ENCODE assay signal across 11 cellular contexts in genomic region chr20:38724603-38725457, GRCh38. TPM values are rescaled to one million over a fixed set of nuclear protein-coding genes. Genes with fewer than 3 reads are reported as not detected.
DNase-seq lines count a peak whose midpoint lies in the region; ATAC-seq and TF ChIP-seq lines count a peak whose summit lies in the region.
"Had no signal": no experiment of that assay in that cellular context is flagged by ENCODE, and none has a peak within 500 bp of the region (broad histone marks: within the 10 kb centered on the region; RNA-seq: fewer than 3 reads in every experiment).

No MANE protein-coding gene starts in this region.

- no peaks in the 10 kb centered on the region for H3K9me3 Mint-ChIP-seq in activated T-cell treated with anti-CD3 and anti-CD28 coated beads, Interleukin-2, amount 50 U/mL, for 4 hours
- H3K9me3 Mint-ChIP-seq in memory B cell, result peaks cover 1% of the 10 kb centered on the region

- peak overlapping the region; percentile 19 for H3K4me3 Mint-ChIP-seq in activated T-cell treated with anti-CD3 and anti-CD28 coated beads, Interleukin-2, amount 50 U/mL, for 4 hours
- peak overlapping the region; percentile 43 for H3K4me3 Mint-ChIP-seq in memory B cell
- H3K4me3 Mint-ChIP-seq: HFFc6 had no signal

- peaks cover 50% of the 10 kb centered on the region for H3K4me1 Mint-ChIP-seq in activated T-cell treated with anti-CD3 and anti-CD28 coated beads, Interleukin-2, amount 50 U/mL, for 4 hours (ENCODE audit: low read depth)
- H3K4me1 Mint-ChIP-seq in memory B cell, result peaks cover 34% of the 10 kb centered on the region

- no peak for ATAC-seq in activated T-cell treated with anti-CD3 and anti-CD28 coated beads, Interleukin-2, amount 50 U/mL, for 4 hours
- no peak for ATAC-seq in memory B cell (ENCODE audit: low read depth)
- no peak for ATAC-seq in GM18870 (IDR thresholded peaks at IDR 0.05; ENCODE audit: unreplicated experiment)
- no peak for ATAC-seq in GM21423 (IDR thresholded peaks at IDR 0.05; ENCODE audit: unreplicated experiment)

- no peaks in the 10 kb centered on the region for H3K36me3 Mint-ChIP-seq in activated T-cell treated with anti-CD3 and anti-CD28 coated beads, Interleukin-2, amount 50 U/mL, for 4 hours (ENCODE audit: insufficient read depth)
- peaks cover 9% of the 10 kb centered on the region for H3K36me3 Mint-ChIP-seq in memory B cell

- peak overlapping the region; percentile 18 for H3K27ac Mint-ChIP-seq in memory B cell
- H3K27ac Mint-ChIP-seq: HFFc6 had no signal

- H3K27me3 Mint-ChIP-seq in activated T-cell treated with anti-CD3 and anti-CD28 coated beads, Interleukin-2, amount 50 U/mL, for 4 hours (ENCODE audit: low read depth), result peaks cover 93% of the 10 kb centered on the region
- H3K27me3 Mint-ChIP-seq in memory B cell, result peaks cover 61% of the 10 kb centered on the region

- peak; percentile 78 for DNase-seq in NCI-H1436 (lab: John Stamatoyannopoulos, UW)
- no peak for DNase-seq in NCI-H1436 treated with DMSO at 0.1 percent for 48 hours (lab: John Stamatoyannopoulos, UW)
- DNase-seq in GM20000 (ENCODE audit: low spot score), result peak; percentile 61
- no peak for DNase-seq in activated T-cell treated with anti-CD3 and anti-CD28 coated beads, Interleukin-2, amount 50 U/mL, for 4 hours
- peak; percentile 24 to 31 for DNase-seq in memory B cell (ENCODE audit: low spot score in 2 of 2)
- DNase-seq in HuH-7 (ENCODE audit: low spot score), result no peak
- DNase-seq: HFFc6 had no signal

- TF ChIP-seq CTCF in GM20000 (IDR thresholded peaks at IDR 0.05; ENCODE audit: extremely low read depth, missing control alignments), result no peak

RNA-seq across cellular contexts. Expression of gene SLC32A1, which starts 0.5 kb away (rescaled TPM):
- total RNA-seq in activated T-cell treated with anti-CD3 and anti-CD28 coated beads, Interleukin-2, amount 50 U/mL, for 4 hours, result not detected
- total RNA-seq: esophagus muscularis mucosa, HFFc6, SJSA1 had no signal

RNA-seq across cellular contexts. Expression of gene ACTR5, which starts 23.4 kb away (rescaled TPM):
- total RNA-seq in activated T-cell treated with anti-CD3 and anti-CD28 coated beads, Interleukin-2, amount 50 U/mL, for 4 hours, result 10 to 100 TPM; 20.1 to 23.0 (median 21.1) TPM

Comparison
In these comparisons a context has a peak if more than half of its experiments do, and no peak if none do; other contexts are left out.
1. DNase-seq: peak in NCI-H1436 (single experiment), GM20000 (single experiment) and memory B cell (2 of 2); none in NCI-H1436 treated with DMSO at 0.1 percent for 48 hours (single experiment), activated T-cell treated with anti-CD3 and anti-CD28 coated beads, Interleukin-2, amount 50 U/mL, for 4 hours (single experiment) and HuH-7 (single experiment).